Comparison of ENCODE assay signal across 1 cellular context in the genomic region with DNA sequence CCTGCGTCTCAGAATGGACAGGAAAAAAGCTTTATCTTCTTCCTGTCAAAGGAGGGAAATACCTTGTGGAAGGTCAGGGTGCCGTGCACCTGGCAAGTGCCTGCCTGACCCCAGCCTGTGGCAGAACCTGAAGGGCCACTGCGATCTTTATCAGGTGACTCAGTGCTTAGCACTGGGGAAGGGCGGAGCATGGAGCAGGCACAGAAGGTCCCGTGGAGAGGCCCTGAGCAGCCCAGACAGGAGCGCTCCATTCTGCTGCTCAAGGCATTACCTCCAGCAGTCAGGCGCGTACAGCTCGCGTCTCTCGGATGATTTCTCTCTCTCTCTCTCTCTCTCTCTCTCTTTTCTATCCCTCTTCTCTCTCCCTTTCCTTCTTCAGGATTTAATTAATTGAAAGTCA.
TF ChIP-seq lines count a peak whose summit lies in the region.

No MANE protein-coding gene starts in this region.

TF ChIP-seq in HCT116, 20 proteins besides CTCF, POLR2A, EP300 and RAD21:
- TF ChIP-seq ZFX (IDR thresholded peaks at IDR 0.05) = no peak
- no peak for TF ChIP-seq CEBPB (IDR thresholded peaks at IDR 0.05; ENCODE audit: low read depth)
- peak; percentile 47 for TF ChIP-seq YY1 (IDR thresholded peaks at IDR 0.05; ENCODE audit: extremely low read depth, insufficient replicate concordance, low read depth, low read length)
- TF ChIP-seq, protein P1, sequence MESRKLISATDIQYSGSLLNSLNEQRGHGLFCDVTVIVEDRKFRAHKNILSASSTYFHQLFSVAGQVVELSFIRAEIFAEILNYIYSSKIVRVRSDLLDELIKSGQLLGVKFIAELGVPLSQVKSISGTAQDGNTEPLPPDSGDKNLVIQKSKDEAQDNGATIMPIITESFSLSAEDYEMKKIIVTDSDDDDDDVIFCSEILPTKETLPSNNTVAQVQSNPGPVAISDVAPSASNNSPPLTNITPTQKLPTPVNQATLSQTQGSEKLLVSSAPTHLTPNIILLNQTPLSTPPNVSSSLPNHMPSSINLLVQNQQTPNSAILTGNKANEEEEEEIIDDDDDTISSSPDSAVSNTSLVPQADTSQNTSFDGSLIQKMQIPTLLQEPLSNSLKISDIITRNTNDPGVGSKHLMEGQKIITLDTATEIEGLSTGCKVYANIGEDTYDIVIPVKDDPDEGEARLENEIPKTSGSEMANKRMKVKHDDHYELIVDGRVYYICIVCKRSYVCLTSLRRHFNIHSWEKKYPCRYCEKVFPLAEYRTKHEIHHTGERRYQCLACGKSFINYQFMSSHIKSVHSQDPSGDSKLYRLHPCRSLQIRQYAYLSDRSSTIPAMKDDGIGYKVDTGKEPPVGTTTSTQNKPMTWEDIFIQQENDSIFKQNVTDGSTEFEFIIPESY (IDR thresholded peaks at IDR 0.05; ENCODE audit: extremely low read depth, insufficient replicate concordance, low read length) = no peak
- peak; percentile 52 for TF ChIP-seq POLR2AphosphoS5 (IDR thresholded peaks at IDR 0.05; ENCODE audit: low read depth, low read length)
- no peak for TF ChIP-seq ZNF274 (IDR thresholded peaks at IDR 0.05; ENCODE audit: low read depth, low read length)
- TF ChIP-seq CBX3 (IDR thresholded peaks at IDR 0.05; ENCODE audit: low read depth) = peak; percentile 77
- TF ChIP-seq EZH2phosphoT487 (IDR thresholded peaks at IDR 0.05; ENCODE audit: borderline replicate concordance) = no peak
- TF ChIP-seq SP1 (IDR thresholded peaks at IDR 0.05; ENCODE audit: low read depth) = peak; percentile 60
- TF ChIP-seq, protein P2, sequence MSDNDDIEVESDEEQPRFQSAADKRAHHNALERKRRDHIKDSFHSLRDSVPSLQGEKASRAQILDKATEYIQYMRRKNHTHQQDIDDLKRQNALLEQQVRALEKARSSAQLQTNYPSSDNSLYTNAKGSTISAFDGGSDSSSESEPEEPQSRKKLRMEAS (IDR thresholded peaks at IDR 0.05) = peak; percentile 44
- TF ChIP-seq JUND (IDR thresholded peaks at IDR 0.05) = peak; percentile 76
- TF ChIP-seq EGR1 (IDR thresholded peaks at IDR 0.05; ENCODE audit: low read depth) = no peak
- TF ChIP-seq, protein P3, sequence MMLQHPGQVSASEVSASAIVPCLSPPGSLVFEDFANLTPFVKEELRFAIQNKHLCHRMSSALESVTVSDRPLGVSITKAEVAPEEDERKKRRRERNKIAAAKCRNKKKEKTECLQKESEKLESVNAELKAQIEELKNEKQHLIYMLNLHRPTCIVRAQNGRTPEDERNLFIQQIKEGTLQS (IDR thresholded peaks at IDR 0.05) = no peak
- TF ChIP-seq SIN3A (IDR thresholded peaks at IDR 0.05; ENCODE audit: low read depth) = no peak
- no peak for TF ChIP-seq EZH2 (IDR thresholded peaks at IDR 0.05)
- TF ChIP-seq ELF1 (IDR thresholded peaks at IDR 0.05; ENCODE audit: borderline replicate concordance, low read depth) = no peak
- peak; percentile 47; the same call in 1 of the 2 replicates for TF ChIP-seq FOSL1 (IDR thresholded peaks at IDR 0.05; ENCODE audit: low read depth)
- no peak for TF ChIP-seq TCF7L2 (IDR thresholded peaks at IDR 0.05; ENCODE audit: borderline replicate concordance, extremely low read depth, insufficient read depth, insufficient read length)
- TF ChIP-seq, protein P4, sequence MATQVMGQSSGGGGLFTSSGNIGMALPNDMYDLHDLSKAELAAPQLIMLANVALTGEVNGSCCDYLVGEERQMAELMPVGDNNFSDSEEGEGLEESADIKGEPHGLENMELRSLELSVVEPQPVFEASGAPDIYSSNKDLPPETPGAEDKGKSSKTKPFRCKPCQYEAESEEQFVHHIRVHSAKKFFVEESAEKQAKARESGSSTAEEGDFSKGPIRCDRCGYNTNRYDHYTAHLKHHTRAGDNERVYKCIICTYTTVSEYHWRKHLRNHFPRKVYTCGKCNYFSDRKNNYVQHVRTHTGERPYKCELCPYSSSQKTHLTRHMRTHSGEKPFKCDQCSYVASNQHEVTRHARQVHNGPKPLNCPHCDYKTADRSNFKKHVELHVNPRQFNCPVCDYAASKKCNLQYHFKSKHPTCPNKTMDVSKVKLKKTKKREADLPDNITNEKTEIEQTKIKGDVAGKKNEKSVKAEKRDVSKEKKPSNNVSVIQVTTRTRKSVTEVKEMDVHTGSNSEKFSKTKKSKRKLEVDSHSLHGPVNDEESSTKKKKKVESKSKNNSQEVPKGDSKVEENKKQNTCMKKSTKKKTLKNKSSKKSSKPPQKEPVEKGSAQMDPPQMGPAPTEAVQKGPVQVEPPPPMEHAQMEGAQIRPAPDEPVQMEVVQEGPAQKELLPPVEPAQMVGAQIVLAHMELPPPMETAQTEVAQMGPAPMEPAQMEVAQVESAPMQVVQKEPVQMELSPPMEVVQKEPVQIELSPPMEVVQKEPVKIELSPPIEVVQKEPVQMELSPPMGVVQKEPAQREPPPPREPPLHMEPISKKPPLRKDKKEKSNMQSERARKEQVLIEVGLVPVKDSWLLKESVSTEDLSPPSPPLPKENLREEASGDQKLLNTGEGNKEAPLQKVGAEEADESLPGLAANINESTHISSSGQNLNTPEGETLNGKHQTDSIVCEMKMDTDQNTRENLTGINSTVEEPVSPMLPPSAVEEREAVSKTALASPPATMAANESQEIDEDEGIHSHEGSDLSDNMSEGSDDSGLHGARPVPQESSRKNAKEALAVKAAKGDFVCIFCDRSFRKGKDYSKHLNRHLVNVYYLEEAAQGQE (IDR thresholded peaks at IDR 0.05; ENCODE audit: low read depth) = no peak
- no peak for TF ChIP-seq SRF (IDR thresholded peaks at IDR 0.05; ENCODE audit: low read depth)
